ENCODE assay signal across 23 cellular contexts in genomic region chr3:184511741-184512140, GRCh38. TPM values are rescaled to one million over a fixed set of nuclear protein-coding genes. Genes with fewer than 3 reads are reported as not detected.
DNase-seq lines count a peak whose midpoint lies in the region; ATAC-seq and TF ChIP-seq lines count a peak whose summit lies in the region.
"Had no signal": no experiment of that assay in that cellular context is flagged by ENCODE, and none has a peak within 500 bp of the region (broad histone marks: within the 10 kb centered on the region; RNA-seq: fewer than 3 reads in every experiment).

No MANE protein-coding gene starts in this region.

- DNase-seq in Caco-2, result no peak
- DNase-seq in type B pancreatic cell (ENCODE audit: extremely low spot score, unreplicated experiment), result no peak
- DNase-seq in tibial nerve (ENCODE audit: low spot score in 2 of 2), result no peak
- no peak for DNase-seq in gastrocnemius medialis
- DNase-seq: AML-193; CD4-positive, alpha-beta T cell; DMS 273 treated with DMSO at 0.1 percent for 48 hours; DMS153; DMS53; DMS79; DND-41; EL; GDM1 had no signal

- no peak for TF ChIP-seq CTCF in Caco-2 (IDR thresholded peaks at IDR 0.05; ENCODE audit: insufficient read depth in 1 of 2, low read depth in 1 of 2, low read length in 1 of 2, severe bottlenecking in 1 of 2, unreplicated experiment in 1 of 2)
- TF ChIP-seq CTCF in Loucy (conservative IDR thresholded peaks at IDR 0.05; ENCODE audit: low read length), result no peak
- TF ChIP-seq CTCF in type B pancreatic cell (conservative IDR thresholded peaks at IDR 0.05), result no peak
- no peak for TF ChIP-seq CTCF in tibial nerve (IDR thresholded peaks at IDR 0.05)
- TF ChIP-seq CTCF in gastrocnemius medialis (IDR thresholded peaks at IDR 0.05 in 4 of 5, conservative IDR thresholded peaks at IDR 0.05 in 1 of 5), result no peak

- no peak for TF ChIP-seq POLR2A in tibial nerve (IDR thresholded peaks at IDR 0.05)
- no peak for TF ChIP-seq POLR2A in gastrocnemius medialis (IDR thresholded peaks at IDR 0.05)

- intact Hi-C loops in Caco-2 (cut with micrococcal nuclease; ENCODE audit: unreplicated experiment) (no loop called here), gastrocnemius medialis (cut with DNase I; ENCODE audit: low total_unique reads) (no loop called here)
- intact Hi-C loops in dendritic cell treated with granulocyte-macrophage colony-stimulating factor and Interleukin-4, amounts not matched to agents 40 ng/mL and 50 ng/mL, for 4 days (cut with micrococcal nuclease), result loop anchor here (2.0 kb wide), 1 partner anchor 43 kb away; no protein-coding TSS in a partner anchor

- H3K4me3 Mint-ChIP-seq in Caco-2 (ENCODE audit: unreplicated experiment) (peak overlapping the region; percentile 33), type B pancreatic cell (peak overlapping the region; percentile 10)
- H3K4me3 Mint-ChIP-seq in dendritic cell treated with granulocyte-macrophage colony-stimulating factor and Interleukin-4, amounts not matched to agents 40 ng/mL and 50 ng/mL, for 4 days, result no peak overlapping the region
- H3K4me3 Mint-ChIP-seq: CD8-positive, alpha-beta T cell had no signal

- no peak for TF ChIP-seq EP300 in tibial nerve (IDR thresholded peaks at IDR 0.05)

- in situ Hi-C loops in gastrocnemius medialis (cut with MboI; ENCODE audit: low sequenced_read_pairs in 4 of 4), result loop anchor here (5.0 to 10.0 kb wide), 2 partner anchors 137 to 139 kb away; partner anchors contain the start of gene THPO (in 3 of the 4)

- no peaks in the 10 kb centered on the region for H3K4me1 Mint-ChIP-seq in Caco-2 (ENCODE audit: low read depth, unreplicated experiment)
- peaks cover 39% of the 10 kb centered on the region for H3K4me1 Mint-ChIP-seq in dendritic cell treated with granulocyte-macrophage colony-stimulating factor and Interleukin-4, amounts not matched to agents 40 ng/mL and 50 ng/mL, for 4 days (ENCODE audit: low read depth)
- H3K4me1 Mint-ChIP-seq in type B pancreatic cell (ENCODE audit: unreplicated experiment), result peaks cover 7% of the 10 kb centered on the region

- CTCF ChIA-PET in Caco-2 (lab: Charles Lee), result interaction anchor here (4.1 kb wide), 1 partner anchor 140 kb away, joined by 117 read pairs; no protein-coding TSS in a partner anchor

- H4K20me1 ChIP-seq in Loucy (ENCODE audit: insufficient read depth, low read length, poor library complexity, severe bottlenecking), result no peaks in the 10 kb centered on the region
- H4K20me1 ChIP-seq: BLaER1 treated with 17β-estradiol and CSF1 and Interleukin-3, amounts not matched to agents 10 nM and 100 nM had no signal

- no peak for ATAC-seq in HG03342 (IDR thresholded peaks at IDR 0.05; ENCODE audit: unreplicated experiment)
- no peak for ATAC-seq in gastrocnemius medialis
- ATAC-seq: A549; CD8-positive, alpha-beta T cell; GM12878 had no signal

- H3K36me3 ChIP-seq in Caco-2 (ENCODE audit: control insufficient read depth, insufficient read depth, low read length) (no peaks in the 10 kb centered on the region), Loucy (ENCODE audit: insufficient read depth, low read length) (no peaks in the 10 kb centered on the region), tibial nerve (no peaks in the 10 kb centered on the region), gastrocnemius medialis (no peaks in the 10 kb centered on the region)
- H3K36me3 ChIP-seq: BLaER1 treated with 17β-estradiol and CSF1 and Interleukin-3, amounts not matched to agents 10 nM and 100 nM had no signal

- H3K27me3 Mint-ChIP-seq in Caco-2 (ENCODE audit: insufficient read depth, unreplicated experiment) (peaks cover 15% of the 10 kb centered on the region), type B pancreatic cell (peaks cover 84% of the 10 kb centered on the region)
- H3K27me3 Mint-ChIP-seq in dendritic cell treated with granulocyte-macrophage colony-stimulating factor and Interleukin-4, amounts not matched to agents 40 ng/mL and 50 ng/mL, for 4 days, result peaks cover 24% of the 10 kb centered on the region

- no peaks in the 10 kb centered on the region for H3K79me2 ChIP-seq in Loucy (ENCODE audit: insufficient read depth, low read length)

- H3K27ac ChIP-seq in tibial nerve (no peak overlapping the region), gastrocnemius medialis (no peak overlapping the region)
- H3K27ac ChIP-seq: 22Rv1; A549; BLaER1 treated with 17β-estradiol and CSF1 and Interleukin-3, amounts not matched to agents 10 nM and 100 nM; C4-2B had no signal

- H3K4me3 ChIP-seq in Caco-2 (ENCODE audit: low read depth, low read length), result no peak overlapping the region
- no peak overlapping the region for H3K4me3 ChIP-seq in Loucy (ENCODE audit: low read length, poor library complexity, severe bottlenecking)
- H3K4me3 ChIP-seq in tibial nerve, result no peak overlapping the region
- no peak overlapping the region for H3K4me3 ChIP-seq in gastrocnemius medialis
- H3K4me3 ChIP-seq: A549; BLaER1 treated with 17β-estradiol and CSF1 and Interleukin-3, amounts not matched to agents 10 nM and 100 nM; GM12878 had no signal

- H3K4me1 ChIP-seq in Caco-2, result no peaks in the 10 kb centered on the region
- no peaks in the 10 kb centered on the region for H3K4me1 ChIP-seq in Loucy (ENCODE audit: insufficient read depth, low read length, poor library complexity, severe bottlenecking)
- H3K4me1 ChIP-seq in tibial nerve, result peaks cover 0 to 12% (median 4%) of the 10 kb centered on the region in 4 donors
- peaks cover 4 to 5% of the 10 kb centered on the region in 2 donors for H3K4me1 ChIP-seq in gastrocnemius medialis
- H3K4me1 ChIP-seq: A549 had no signal

- BruUV-seq in Caco-2 (replicated peaks; lab: Mats Ljungman, UMichigan), result no TSS peak

- no peak overlapping the region for H3K9ac ChIP-seq in Loucy (ENCODE audit: low read depth, low read length, poor library complexity, severe bottlenecking)
- H3K9ac ChIP-seq: BLaER1 treated with 17β-estradiol and CSF1 and Interleukin-3, amounts not matched to agents 10 nM and 100 nM had no signal

- H3K36me3 Mint-ChIP-seq in Caco-2 (ENCODE audit: insufficient read depth, unreplicated experiment), result no peaks in the 10 kb centered on the region
- no peaks in the 10 kb centered on the region for H3K36me3 Mint-ChIP-seq in dendritic cell treated with granulocyte-macrophage colony-stimulating factor and Interleukin-4, amounts not matched to agents 40 ng/mL and 50 ng/mL, for 4 days (ENCODE audit: low read depth)
- H3K36me3 Mint-ChIP-seq in type B pancreatic cell, result peaks cover 7% of the 10 kb centered on the region
- H3K36me3 Mint-ChIP-seq: CD8-positive, alpha-beta T cell had no signal

- no peaks in the 10 kb centered on the region for H3F3A ChIP-seq in Loucy (ENCODE audit: low read depth)

- H3K9me2 ChIP-seq in Loucy (replicated peaks; ENCODE audit: low read depth, low read length), result no peaks in the 10 kb centered on the region

- WGBS in tibial nerve, 2 donors, result 95 to 96% methylated on average over 2 of the region's 2 CpGs

- H3K27me3 ChIP-seq in Caco-2 (replicated peaks; ENCODE audit: control insufficient read depth, insufficient read depth, low read length), result no peaks in the 10 kb centered on the region
- H3K27me3 ChIP-seq in Loucy (ENCODE audit: insufficient read depth, low read length, poor library complexity, severe bottlenecking), result peaks cover 5% of the 10 kb centered on the region
- peaks cover 0 to 60% of the 10 kb centered on the region in 2 donors for H3K27me3 ChIP-seq in tibial nerve
- peaks cover 19 to 30% (median 25%) of the 10 kb centered on the region in 3 donors for H3K27me3 ChIP-seq in gastrocnemius medialis

- H2AFZ ChIP-seq in Loucy (ENCODE audit: low read length), result peak overlapping the region; percentile 33; the same call in 1 of the 2 replicates

- POLR2A ChIA-PET in Caco-2 (lab: Charles Lee), result no interaction called here

- H3K27ac Mint-ChIP-seq in Caco-2 (ENCODE audit: unreplicated experiment) (no peak overlapping the region), type B pancreatic cell (no peak overlapping the region)
- H3K27ac Mint-ChIP-seq in dendritic cell treated with granulocyte-macrophage colony-stimulating factor and Interleukin-4, amounts not matched to agents 40 ng/mL and 50 ng/mL, for 4 days, result peak overlapping the region; percentile 6
- H3K27ac Mint-ChIP-seq: B cell; CD4-positive, alpha-beta T cell; CD8-positive, alpha-beta T cell had no signal

- H3K9me3 ChIP-seq in Caco-2, result no peaks in the 10 kb centered on the region
- no peaks in the 10 kb centered on the region for H3K9me3 ChIP-seq in Loucy (ENCODE audit: insufficient read depth, low read depth, low read length)
- no peaks in the 10 kb centered on the region for H3K9me3 ChIP-seq in tibial nerve
- no peaks in the 10 kb centered on the region for H3K9me3 ChIP-seq in gastrocnemius medialis

- peaks cover 10% of the 10 kb centered on the region for H3K9me3 Mint-ChIP-seq in Caco-2 (ENCODE audit: unreplicated experiment)
- H3K9me3 Mint-ChIP-seq in dendritic cell treated with granulocyte-macrophage colony-stimulating factor and Interleukin-4, amounts not matched to agents 40 ng/mL and 50 ng/mL, for 4 days, result no peaks in the 10 kb centered on the region
- H3K9me3 Mint-ChIP-seq in type B pancreatic cell, result peaks cover 7% of the 10 kb centered on the region
- H3K9me3 Mint-ChIP-seq: CD4-positive, alpha-beta T cell; CD8-positive, alpha-beta T cell had no signal

- H3K4me2 ChIP-seq in Loucy (ENCODE audit: low read depth, low read length, poor library complexity, severe bottlenecking), result no peak overlapping the region
- H3K4me2 ChIP-seq: A549; BLaER1 treated with 17β-estradiol and CSF1 and Interleukin-3, amounts not matched to agents 10 nM and 100 nM had no signal

RNA-seq across cellular contexts. Expression of gene EPHB3, which starts 49.8 kb away (rescaled TPM):
- total RNA-seq in Caco-2 (2022) (5.6 and 6.9 TPM in 2 replicates), type B pancreatic cell (ENCODE audit: low replicate concordance) (57.7 and 65.0 TPM in 2 replicates), tibial nerve (10 to 100 TPM in 1 of 4 donors, 1 to 10 TPM in 3; 4.8 to 13.8 (median 5.9) TPM), gastrocnemius medialis (under 1 TPM; 0.10 to 0.24 (median 0.12) TPM)
- total RNA-seq: CD8-positive, alpha-beta T cell; GM12878 had no signal
